Comparison of ENCODE assay signal across 17 cellular contexts in genomic region chr11:114086394-114086793, GRCh38. TPM values are rescaled to one million over a fixed set of nuclear protein-coding genes. Genes with fewer than 3 reads are reported as not detected.
DNase-seq lines count a peak whose midpoint lies in the region; TF ChIP-seq lines count a peak whose summit lies in the region.
"Had no signal": no experiment of that assay in that cellular context is flagged by ENCODE, and none has a peak within 500 bp of the region (broad histone marks: within the 10 kb centered on the region; RNA-seq: fewer than 3 reads in every experiment).

No MANE protein-coding gene starts in this region.

- H3K79me2 ChIP-seq in Loucy (ENCODE audit: insufficient read depth, low read length) = peaks cover 4% of the 10 kb centered on the region; the same call in 1 of the 2 replicates

- in situ Hi-C loops in KBM-7 (cut with MboI; ENCODE audit: low pct_unique_long_range_greater_than_20kb, low sequenced_read_pairs) = no loop called here

- no peaks in the 10 kb centered on the region for H3K9me3 ChIP-seq in CD8-positive, alpha-beta memory T cell (ENCODE audit: low read length)
- H3K9me3 ChIP-seq in Loucy (ENCODE audit: insufficient read depth, low read depth, low read length) (no peaks in the 10 kb centered on the region), skeletal muscle tissue (ENCODE audit: control insufficient read depth in 3 of 3, low read length in 3 of 3) (no peaks in the 10 kb centered on the region)
- H3K9me3 ChIP-seq: sigmoid colon, transverse colon had no signal

- H3K27me3 ChIP-seq in CD8-positive, alpha-beta memory T cell (ENCODE audit: insufficient read depth, low read length, poor library complexity, severe bottlenecking) = no peaks in the 10 kb centered on the region
- H3K27me3 ChIP-seq in Loucy (ENCODE audit: insufficient read depth, low read length, poor library complexity, severe bottlenecking) = no peaks in the 10 kb centered on the region
- H3K27me3 ChIP-seq in skeletal muscle tissue (ENCODE audit: control insufficient read depth in 3 of 3, insufficient read depth in 3 of 3, low read length in 3 of 3) = no peaks in the 10 kb centered on the region
- H3K27me3 ChIP-seq: sigmoid colon, transverse colon had no signal

- POLR2A ChIA-PET in CD8-positive, alpha-beta memory T cell (lab: Charles Lee) = no interaction called here

- DNase-seq in CD8-positive, alpha-beta memory T cell = no peak
- no peak for DNase-seq in coronary artery (ENCODE audit: low spot score)
- DNase-seq in CD14-positive monocyte (ENCODE audit: low spot score) = no peak
- no peak for DNase-seq in dedifferentiated amniotic fluid mesenchymal stem cell (ENCODE audit: extremely low spot score)
- no peak for DNase-seq in KBM-7
- DNase-seq: activated CD4-positive, alpha-beta T cell treated with anti-CD3 and anti-CD28 coated beads for 48 hours; activated naive CD8-positive, alpha-beta T cell treated with anti-CD3 and anti-CD28 coated beads, Interleukin-2, amount 10 ng/mL, durations not matched to agents 7 days and 5 days; dermis blood vessel endothelial cell; hippocampal formation; MM.1S; NCI-H1694; SW 1271 had no signal

- H2AFZ ChIP-seq in Loucy (ENCODE audit: low read length) = no peak overlapping the region

- H3K4me3 ChIP-seq in CD8-positive, alpha-beta memory T cell (ENCODE audit: low read length) = no peak overlapping the region
- no peak overlapping the region for H3K4me3 ChIP-seq in Loucy (ENCODE audit: low read length, poor library complexity, severe bottlenecking)
- H3K4me3 ChIP-seq in coronary artery = peak overlapping the region; percentile 55
- no peak overlapping the region for H3K4me3 ChIP-seq in skeletal muscle tissue (ENCODE audit: low read length in 3 of 3)
- H3K4me3 ChIP-seq: sigmoid colon, transverse colon had no signal

- H3K4me1 ChIP-seq in CD8-positive, alpha-beta memory T cell (ENCODE audit: insufficient read depth, low read length) = peaks cover 11% of the 10 kb centered on the region
- H3K4me1 ChIP-seq in Loucy (ENCODE audit: insufficient read depth, low read length, poor library complexity, severe bottlenecking) (peaks cover 89% of the 10 kb centered on the region), skeletal muscle tissue (ENCODE audit: control insufficient read depth in 3 of 3, insufficient read depth in 3 of 3, low read length in 3 of 3) (peaks cover 90 to 99% (median 99%) of the 10 kb centered on the region in 3 donors)

- CTCF ChIA-PET in CD8-positive, alpha-beta memory T cell (lab: Charles Lee) = no interaction called here

- peaks cover 27 to 79% (median 61%) of the 10 kb centered on the region in 3 donors for H3K4me1 Mint-ChIP-seq in CD8-positive, alpha-beta memory T cell
- H3K4me1 Mint-ChIP-seq in CD14-positive monocyte = peaks cover 73% of the 10 kb centered on the region

- intact Hi-C loops in CD14-positive monocyte (cut with micrococcal nuclease) = loop anchor here in 1 of 2 donors (10.0 kb wide), 1 partner anchor 48 kb away; no protein-coding TSS in a partner anchor

- H3K4me3 Mint-ChIP-seq in CD8-positive, alpha-beta memory T cell = peak overlapping the region in 1 of 7 donors; percentile 59
- no peak overlapping the region for H3K4me3 Mint-ChIP-seq in CD14-positive monocyte
- H3K4me3 Mint-ChIP-seq: IgD-negative memory B cell had no signal

- TF ChIP-seq CTCF in Loucy (conservative IDR thresholded peaks at IDR 0.05; ENCODE audit: low read length) = no peak
- TF ChIP-seq CTCF in coronary artery (IDR thresholded peaks at IDR 0.05) = no peak
- TF ChIP-seq CTCF in CD14-positive monocyte (IDR thresholded peaks at IDR 0.05) = no peak

- H3K9ac ChIP-seq in Loucy (ENCODE audit: low read depth, low read length, poor library complexity, severe bottlenecking) (peak overlapping the region; percentile 91), skeletal muscle tissue (ENCODE audit: low read depth in 1 of 3, low read length in 3 of 3) (no peak overlapping the region)

- no peaks in the 10 kb centered on the region for H3K36me3 ChIP-seq in CD8-positive, alpha-beta memory T cell (ENCODE audit: insufficient read depth, low read length)
- no peaks in the 10 kb centered on the region for H3K36me3 ChIP-seq in Loucy (ENCODE audit: insufficient read depth, low read length)
- peaks cover 2 to 6% (median 6%) of the 10 kb centered on the region in 3 donors for H3K36me3 ChIP-seq in skeletal muscle tissue (ENCODE audit: control insufficient read depth in 3 of 3, insufficient read depth in 3 of 3, low read length in 3 of 3)

- no peaks in the 10 kb centered on the region for H4K20me1 ChIP-seq in Loucy (ENCODE audit: insufficient read depth, low read length, poor library complexity, severe bottlenecking)

- no peaks in the 10 kb centered on the region for H3K9me3 Mint-ChIP-seq in CD8-positive, alpha-beta memory T cell
- H3K9me3 Mint-ChIP-seq in CD14-positive monocyte = peaks cover 0 to 3% (median 0%) of the 10 kb centered on the region in 7 donors
- H3K9me3 Mint-ChIP-seq: activated naive CD8-positive, alpha-beta T cell treated with anti-CD3 and anti-CD28 coated beads, Interleukin-2, amount 10 ng/mL, durations not matched to agents 7 days and 5 days; IgD-negative memory B cell had no signal

- peaks cover 7 to 11% of the 10 kb centered on the region in 2 donors for H3K27me3 Mint-ChIP-seq in CD8-positive, alpha-beta memory T cell
- H3K27me3 Mint-ChIP-seq in CD14-positive monocyte (ENCODE audit: low read depth in 3 of 3) = peaks cover 3 to 14% (median 10%) of the 10 kb centered on the region in 3 donors

- H3K36me3 Mint-ChIP-seq in CD8-positive, alpha-beta memory T cell = peaks cover 0 to 3% (median 0%) of the 10 kb centered on the region in 3 donors
- peaks cover 0 to 6% of the 10 kb centered on the region in 2 donors for H3K36me3 Mint-ChIP-seq in CD14-positive monocyte

- H3K9me2 ChIP-seq in Loucy (replicated peaks; ENCODE audit: low read depth, low read length) = no peaks in the 10 kb centered on the region

- peak overlapping the region in 6 of 8 donors; percentile 77 to 99 (median 88) for H3K27ac Mint-ChIP-seq in CD8-positive, alpha-beta memory T cell
- no peak overlapping the region for H3K27ac Mint-ChIP-seq in CD14-positive monocyte

- peak overlapping the region; percentile 5 for H3K4me2 ChIP-seq in Loucy (ENCODE audit: low read depth, low read length, poor library complexity, severe bottlenecking)

- H3K27ac ChIP-seq in CD8-positive, alpha-beta memory T cell (ENCODE audit: low read depth, low read length) = no peak overlapping the region
- H3K27ac ChIP-seq in coronary artery (peak overlapping the region; percentile 15 to 66), skeletal muscle tissue (ENCODE audit: low read depth, low read length) (peak overlapping the region; percentile 96)

- H3F3A ChIP-seq in Loucy (ENCODE audit: low read depth) = peaks cover 10% of the 10 kb centered on the region; the same call in 1 of the 2 replicates

RNA-seq across cellular contexts. Expression of gene ZBTB16, which starts 26.9 kb away (rescaled TPM):
- total RNA-seq in CD8-positive, alpha-beta memory T cell = 1 to 10 TPM; 2.1 to 2.2 TPM
- 71.9 TPM for polyA plus RNA-seq in CD8-positive, alpha-beta memory T cell
- 6.8 TPM for total RNA-seq in skeletal muscle tissue
- 1 to 10 TPM; 4.1 to 8.3 TPM for polyA plus RNA-seq in CD14-positive monocyte

Comparison
In these comparisons a context has a peak if more than half of its experiments do, and no peak if none do; other contexts are left out.
1. H3K27ac Mint-ChIP-seq: peak in CD8-positive, alpha-beta memory T cell (6 of 8); none in CD14-positive monocyte (0 of 7).